ENCODE assay signal across 1 cellular context in genomic region chr20:54468082-54468481, GRCh38.
TF ChIP-seq lines count a peak whose summit lies in the region.

No MANE protein-coding gene starts in this region.

TF ChIP-seq in GM23338, 12 proteins besides CTCF, POLR2A, EP300 and RAD21 (continued from another document):
- TF ChIP-seq REST (IDR thresholded peaks at IDR 0.05; ENCODE audit: unreplicated experiment), result no peak
- no peak for TF ChIP-seq JUNB (IDR thresholded peaks at IDR 0.05; ENCODE audit: unreplicated experiment)
- no peak for TF ChIP-seq EZH2 (IDR thresholded peaks at IDR 0.05; ENCODE audit: low read depth, unreplicated experiment)
- no peak for TF ChIP-seq ZNF114 (CRISPR knock-in tag; IDR thresholded peaks at IDR 0.05)
